In genomic region chr9:38687389-38687842, GRCh38 we compare ENCODE assay signal across 8 cellular contexts. TPM values are rescaled to one million over a fixed set of nuclear protein-coding genes. Genes with fewer than 3 reads are reported as not detected.
DNase-seq lines count a peak whose midpoint lies in the region; ATAC-seq, FAIRE-seq and TF ChIP-seq lines count a peak whose summit lies in the region.

No MANE protein-coding gene starts in this region.

- no peaks in the 10 kb centered on the region for H3K36me3 Mint-ChIP-seq in chondrocyte (ENCODE audit: low read depth)

- H3K27ac ChIP-seq in thyroid gland, result peak overlapping the region; percentile 74 to 89 (median 88)

- no peaks in the 10 kb centered on the region for H3K27me3 ChIP-seq in thyroid gland

- peak; percentile 58 for ATAC-seq in GM19395 (IDR thresholded peaks at IDR 0.05; ENCODE audit: unreplicated experiment)
- ATAC-seq in mucosa of descending colon, result peak; percentile 97
- no peak for ATAC-seq in GM18909 (IDR thresholded peaks at IDR 0.05; ENCODE audit: poor library complexity, unreplicated experiment)
- no peak for ATAC-seq in HG03135 (IDR thresholded peaks at IDR 0.05; ENCODE audit: unreplicated experiment)

- FAIRE-seq in GM12892 (lab: Jason Lieb, UNC), result no peak

- DNase-seq in RKO (ENCODE audit: low spot score), result peak; percentile 37
- DNase-seq in chondrocyte (ENCODE audit: low spot score), result no peak
- peak; percentile 84 to 88 (median 85) for DNase-seq in mucosa of descending colon
- DNase-seq in thyroid gland, result peak; percentile 92 to 95
- no peak for DNase-seq in GM12892 (ENCODE audit: insufficient read length)

- no peak overlapping the region for H3K27ac Mint-ChIP-seq in chondrocyte (ENCODE audit: unreplicated experiment)

- H3K36me3 ChIP-seq in mucosa of descending colon (ENCODE audit: low read depth) (no peaks in the 10 kb centered on the region), thyroid gland (no peaks in the 10 kb centered on the region)

- H3K4me1 ChIP-seq in mucosa of descending colon (ENCODE audit: low read depth) (peaks cover 5% of the 10 kb centered on the region), thyroid gland (peaks cover 15 to 28% of the 10 kb centered on the region in 2 donors)

- intact Hi-C loops in mucosa of descending colon (cut with DNase I, micrococcal nuclease), result no loop called here
- intact Hi-C loops in thyroid gland (cut with DNase I), result no loop called here

- WGBS in thyroid gland, 2 donors, result 8 to 23% methylated on average over 21 of the region's 21 CpGs

- no peaks in the 10 kb centered on the region for H3K9me3 Mint-ChIP-seq in chondrocyte (ENCODE audit: low read depth)

- H3K9me3 ChIP-seq in mucosa of descending colon, result no peaks in the 10 kb centered on the region
- no peaks in the 10 kb centered on the region for H3K9me3 ChIP-seq in thyroid gland

- H3K4me1 Mint-ChIP-seq in chondrocyte (ENCODE audit: low read depth), result peaks cover 40% of the 10 kb centered on the region

- no peaks in the 10 kb centered on the region for H3K27me3 Mint-ChIP-seq in chondrocyte (ENCODE audit: low read depth)

- TF ChIP-seq POLR2A in thyroid gland (IDR thresholded peaks at IDR 0.05) (peak in 1 of 2 donors; percentile 32), GM12892 (IDR thresholded peaks at IDR 0.05; ENCODE audit: low read depth, low read length) (no peak)

- peak overlapping the region; percentile 44 for H3K4me3 Mint-ChIP-seq in chondrocyte (ENCODE audit: unreplicated experiment)

- TF ChIP-seq CTCF in chondrocyte (IDR thresholded peaks at IDR 0.05), result no peak
- no peak for TF ChIP-seq CTCF in mucosa of descending colon (IDR thresholded peaks at IDR 0.05)
- TF ChIP-seq CTCF in thyroid gland (IDR thresholded peaks at IDR 0.05), result no peak

- H3K4me3 ChIP-seq in mucosa of descending colon (no peak overlapping the region), thyroid gland (replicated peaks in 1 of 3) (peak overlapping the region in 2 of 3 donors; percentile 12 to 18)

RNA-seq across cellular contexts. Expression of gene FAM240B, which starts 32.5 kb away (rescaled TPM):
- total RNA-seq in chondrocyte (not detected in 3 replicates), mucosa of descending colon (not detected), thyroid gland (not detected)
- polyA plus RNA-seq in GM12892 (2012; ENCODE audit: missing spikeins), result not detected

Comparison
In these comparisons a context has a peak if more than half of its experiments do, and no peak if none do; other contexts are left out.
1. ATAC-seq: peak in GM19395 (single experiment) and mucosa of descending colon (single experiment); none in GM18909 (single experiment) and HG03135 (single experiment).
2. DNase-seq: peak in RKO (single experiment), mucosa of descending colon (3 of 3) and thyroid gland (2 of 2); none in chondrocyte (single experiment) and GM12892 (single experiment).